ENCODE assay signal across 10 cellular contexts in genomic region chr4:156195914-156196313, GRCh38.
DNase-seq lines count a peak whose midpoint lies in the region; ATAC-seq and TF ChIP-seq lines count a peak whose summit lies in the region.
"Had no signal": no experiment of that assay in that cellular context is flagged by ENCODE, and none has a peak within 500 bp of the region (broad histone marks: within the 10 kb centered on the region; RNA-seq: fewer than 3 reads in every experiment).

No MANE protein-coding gene starts in this region.

- ATAC-seq in GM18517 (IDR thresholded peaks at IDR 0.05; ENCODE audit: unreplicated experiment) (peak; percentile 90), GM21381 (IDR thresholded peaks at IDR 0.05; ENCODE audit: unreplicated experiment) (peak; percentile 76), HG03039 (IDR thresholded peaks at IDR 0.05; ENCODE audit: unreplicated experiment) (peak; percentile 96)

- no peak for TF ChIP-seq CTCF in NB4 (IDR thresholded peaks at IDR 0.05; ENCODE audit: low read depth, low read length)

- no peak for TF ChIP-seq POLR2A in NB4 (IDR thresholded peaks at IDR 0.05; ENCODE audit: extremely low read depth, insufficient read length)

- DNase-seq in NB4 (ENCODE audit: low read depth) (peak; percentile 6), HuH-7 (ENCODE audit: low spot score) (no peak), anterior cingulate cortex (lab: John Stamatoyannopoulos, UW) (no peak), islet precursor cell (no peak), NCI-H2081 treated with DMSO at 0.1 percent for 48 hours (lab: John Stamatoyannopoulos, UW) (no peak)
- DNase-seq: CD4-positive, alpha-beta T cell; NCI-H524 treated with DMSO at 0.1 percent for 48 hours had no signal

- no peak overlapping the region for H3K4me3 ChIP-seq in NB4 (ENCODE audit: low read depth, low read length)
